ENCODE assay signal across 11 cellular contexts in the genomic region with DNA sequence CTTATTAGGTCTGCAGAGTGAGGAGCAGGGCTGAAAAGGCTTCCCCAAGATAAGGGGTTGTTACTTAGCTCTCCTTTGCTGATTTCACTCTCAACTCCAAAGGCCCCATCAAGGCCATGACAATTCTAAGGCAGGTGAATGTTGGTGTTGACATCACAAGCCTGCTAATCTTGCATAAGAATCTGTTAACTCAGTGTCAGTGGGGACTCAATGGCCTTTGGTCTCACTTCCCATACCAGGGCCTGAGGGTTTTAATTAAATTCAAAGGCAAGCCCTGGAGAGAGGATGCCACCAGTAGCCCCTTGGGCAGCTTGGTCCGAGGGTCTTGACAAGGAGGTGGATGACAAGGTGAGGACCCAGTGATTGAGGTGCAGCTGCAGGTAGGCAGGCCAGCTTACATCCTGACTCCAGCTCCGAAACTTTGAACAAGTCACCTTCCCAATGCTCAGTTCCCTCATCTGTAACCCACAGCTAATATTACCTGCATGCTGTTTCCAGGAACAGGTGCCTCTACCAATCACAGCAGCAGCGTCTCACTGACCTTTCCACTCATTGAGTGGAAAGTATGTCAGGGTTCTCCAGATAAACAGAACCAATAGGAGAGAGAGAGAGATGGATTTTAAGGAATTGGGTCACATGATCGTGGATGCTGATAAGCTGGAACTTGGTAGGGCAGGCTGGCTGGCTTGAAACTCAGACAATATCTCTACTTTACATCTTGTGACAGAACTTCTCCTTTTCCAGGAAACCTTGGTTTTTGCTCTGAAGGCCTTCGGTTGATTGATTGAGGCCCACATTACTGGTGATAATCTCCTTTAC. TPM values are rescaled to one million over a fixed set of nuclear protein-coding genes. Genes with fewer than 3 reads are reported as not detected.
DNase-seq lines count a peak whose midpoint lies in the region.
"Had no signal": no experiment of that assay in that cellular context is flagged by ENCODE, and none has a peak within 500 bp of the region (broad histone marks: within the 10 kb centered on the region; RNA-seq: fewer than 3 reads in every experiment).

No MANE protein-coding gene starts in this region.

- peaks cover 5% of the 10 kb centered on the region in 2 experiments for H3K4me1 ChIP-seq in trophoblast cell (ENCODE audit: control insufficient read depth in 1 of 2, insufficient read depth in 2 of 2, low read length in 2 of 2)

- no peak overlapping the region for H4K8ac ChIP-seq in trophoblast cell (ENCODE audit: low read depth, low read length)

- H2BK12ac ChIP-seq in trophoblast cell (ENCODE audit: low read length) = no peak overlapping the region

- H3K79me1 ChIP-seq in trophoblast cell (ENCODE audit: low read length) = no peaks in the 10 kb centered on the region

- H4K91ac ChIP-seq in trophoblast cell (ENCODE audit: low read depth, low read length) = peak overlapping the region; percentile 5

- H3K9ac ChIP-seq in trophoblast cell (ENCODE audit: low read length) = no peak overlapping the region

- H3K23ac ChIP-seq in trophoblast cell (ENCODE audit: low read length) = no peak overlapping the region

- H2AK5ac ChIP-seq in trophoblast cell (ENCODE audit: low read length) = no peak overlapping the region

- DNase-seq in MV-4-11 (lab: John Stamatoyannopoulos, UW) = peak; percentile 84
- peak; percentile 34 for DNase-seq in amniotic epithelial cell (ENCODE audit: low read depth)
- DNase-seq in trophoblast cell = peak; percentile 80 to 91
- no peak for DNase-seq in activated CD8-positive, alpha-beta memory T cell treated with anti-CD3 and anti-CD28 coated beads, Interleukin-2, amount 50 U/mL, for 48 hours
- DNase-seq in islet precursor cell = no peak
- DNase-seq in NCI-H226 = no peak
- DNase-seq: hippocampal formation, NCI-H1092 treated with DMSO at 0.1 percent for 48 hours, NCI-H510A treated with DMSO at 0.1 percent for 48 hours, substantia nigra had no signal

- no peak overlapping the region for H3K4me2 ChIP-seq in trophoblast cell (ENCODE audit: low read length)

- peaks cover 2% of the 10 kb centered on the region for H3K9me3 ChIP-seq in trophoblast cell (ENCODE audit: insufficient read depth, low read depth, low read length)
- H3K9me3 ChIP-seq: breast epithelium had no signal

- no peak overlapping the region for H2BK5ac ChIP-seq in trophoblast cell (ENCODE audit: low read depth, low read length, poor library complexity)

- no peak overlapping the region for H2AFZ ChIP-seq in trophoblast cell (ENCODE audit: insufficient read depth, low read length, poor library complexity)

- no peak overlapping the region for H2BK120ac ChIP-seq in trophoblast cell (ENCODE audit: insufficient read depth, low read length, poor library complexity)

- peak overlapping the region; percentile 39 for H3K27ac ChIP-seq in trophoblast cell (ENCODE audit: low read depth, low read length)

- no peak overlapping the region for H3K4ac ChIP-seq in trophoblast cell (ENCODE audit: low read depth, low read length)

- no peak overlapping the region for H3K18ac ChIP-seq in trophoblast cell (ENCODE audit: low read length)

- no peaks in the 10 kb centered on the region for H3K36me3 ChIP-seq in trophoblast cell (ENCODE audit: control insufficient read depth in 1 of 2, insufficient read depth in 2 of 2, low read length in 2 of 2)
- H3K36me3 ChIP-seq: breast epithelium had no signal

- H3K79me2 ChIP-seq in trophoblast cell (ENCODE audit: control insufficient read depth, insufficient read depth, low read length, poor library complexity) = no peaks in the 10 kb centered on the region

- no peaks in the 10 kb centered on the region for H3K27me3 ChIP-seq in trophoblast cell (ENCODE audit: insufficient read depth, low read length)
- H3K27me3 ChIP-seq: breast epithelium had no signal

- H4K12ac ChIP-seq in trophoblast cell (ENCODE audit: low read depth, low read length) = no peak overlapping the region

- H3K4me3 ChIP-seq in trophoblast cell (ENCODE audit: low read depth, low read length) = no peak overlapping the region
- H3K4me3 ChIP-seq: breast epithelium had no signal

- H3K14ac ChIP-seq in trophoblast cell (ENCODE audit: low read length) = no peak overlapping the region

- no CpG with 5 or more reads among the region's 5 CpGs for WGBS in trophoblast cell (ENCODE audit: extremely low coverage, insufficient coverage, insufficient read length)

RNA-seq across cellular contexts. Expression of gene ALAS1, which starts 9.2 kb away (rescaled TPM):
- polyA plus RNA-seq in trophoblast cell (2013) = 117 and 125 TPM in 2 replicates

RNA-seq across cellular contexts. Expression of gene POC1A, which starts 34.6 kb away (rescaled TPM):
- 10.5 and 10.7 TPM in 2 replicates for polyA plus RNA-seq in trophoblast cell (2013)

RNA-seq across cellular contexts. Expression of gene TLR9, which starts 36.6 kb away (rescaled TPM):
- polyA plus RNA-seq in trophoblast cell (2013) = 0.04 and 0.10 TPM in 2 replicates

RNA-seq across cellular contexts. Expression of gene TWF2, which starts 50.2 kb away (rescaled TPM):
- 39.5 and 39.9 TPM in 2 replicates for polyA plus RNA-seq in trophoblast cell (2013)

RNA-seq across cellular contexts. Expression of gene PPM1M, which starts 56.8 kb away (rescaled TPM):
- polyA plus RNA-seq in trophoblast cell (2013) = 3.0 and 3.5 TPM in 2 replicates

Comparison
In these comparisons a context has a peak if more than half of its experiments do, and no peak if none do; other contexts are left out.
1. DNase-seq: peak in MV-4-11 (single experiment), amniotic epithelial cell (single experiment) and trophoblast cell (2 of 2); none in activated CD8-positive, alpha-beta memory T cell treated with anti-CD3 and anti-CD28 coated beads, Interleukin-2, amount 50 U/mL, for 48 hours (single experiment), islet precursor cell (single experiment) and NCI-H226 (single experiment).